In the genomic region with DNA sequence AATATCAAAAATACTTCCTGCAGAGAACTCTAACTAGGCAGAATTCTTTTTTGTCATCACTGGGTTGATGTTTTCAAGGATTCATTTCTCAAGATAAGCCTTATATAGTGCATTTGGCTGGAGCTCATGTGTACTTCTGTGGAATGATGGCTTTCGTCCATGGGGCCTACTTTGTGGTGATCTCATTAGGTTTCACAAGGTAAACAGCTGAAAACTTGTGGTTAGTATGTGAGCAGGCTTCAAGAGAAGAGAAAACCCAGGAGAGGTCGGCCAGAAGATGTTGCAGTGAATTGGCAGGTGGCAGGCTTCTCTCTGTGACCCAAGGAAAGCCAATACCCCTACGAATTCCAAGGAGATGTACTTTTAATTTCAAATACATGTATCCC, we compare ENCODE assay signal across 9 cellular contexts.
DNase-seq lines count a peak whose midpoint lies in the region; ATAC-seq and TF ChIP-seq lines count a peak whose summit lies in the region.
"Had no signal": no experiment of that assay in that cellular context is flagged by ENCODE, and none has a peak within 500 bp of the region (broad histone marks: within the 10 kb centered on the region; RNA-seq: fewer than 3 reads in every experiment).

No MANE protein-coding gene starts in this region.

- peak; percentile 85 for ATAC-seq in HG02678 (IDR thresholded peaks at IDR 0.05; ENCODE audit: unreplicated experiment)
- ATAC-seq in WTC11, result no peak

- peak in 1 of 2 donors; percentile 32 for TF ChIP-seq POLR2A in adrenal gland (IDR thresholded peaks at IDR 0.05)

- H3K4me1 ChIP-seq in adrenal gland (replicated peaks in 1 of 2) (peaks cover 17 to 43% of the 10 kb centered on the region in 2 donors), muscle layer of colon (ENCODE audit: insufficient read depth, low read length) (peaks cover 32% of the 10 kb centered on the region)

- no peaks in the 10 kb centered on the region; the same call in 1 of the 2 replicates for H3K27me3 Mint-ChIP-seq in WTC11 (ENCODE audit: low read depth)
- H3K27me3 Mint-ChIP-seq in activated CD4-positive, alpha-beta T cell treated with anti-CD3 and anti-CD28 coated beads, Interleukin-2, amount 10 ng/mL, durations not matched to agents 7 days and 5 days, result no peaks in the 10 kb centered on the region
- H3K27me3 Mint-ChIP-seq: central memory CD8-positive, alpha-beta T cell had no signal

- H3K4me1 Mint-ChIP-seq in WTC11, result no peaks in the 10 kb centered on the region
- H3K4me1 Mint-ChIP-seq in activated CD4-positive, alpha-beta T cell treated with anti-CD3 and anti-CD28 coated beads, Interleukin-2, amount 10 ng/mL, durations not matched to agents 7 days and 5 days, result peaks cover 19% of the 10 kb centered on the region
- H3K4me1 Mint-ChIP-seq: central memory CD8-positive, alpha-beta T cell had no signal

- peaks cover 3% of the 10 kb centered on the region for H3K9me3 Mint-ChIP-seq in WTC11
- no peaks in the 10 kb centered on the region for H3K9me3 Mint-ChIP-seq in activated CD4-positive, alpha-beta T cell treated with anti-CD3 and anti-CD28 coated beads, Interleukin-2, amount 10 ng/mL, durations not matched to agents 7 days and 5 days
- H3K9me3 Mint-ChIP-seq: central memory CD8-positive, alpha-beta T cell had no signal

- peak overlapping the region; percentile 16 to 84 (median 75) for H3K27ac ChIP-seq in adrenal gland
- H3K27ac ChIP-seq in muscle layer of colon (ENCODE audit: low read depth, low read length), result peak overlapping the region; percentile 25

- no peaks in the 10 kb centered on the region for H3K36me3 Mint-ChIP-seq in WTC11
- peaks cover 7% of the 10 kb centered on the region for H3K36me3 Mint-ChIP-seq in activated CD4-positive, alpha-beta T cell treated with anti-CD3 and anti-CD28 coated beads, Interleukin-2, amount 10 ng/mL, durations not matched to agents 7 days and 5 days (ENCODE audit: low read depth)

- H3K4me3 ChIP-seq in adrenal gland (no peak overlapping the region), muscle layer of colon (ENCODE audit: low read depth in 1 of 2, low read length in 2 of 2) (no peak overlapping the region)

- intact Hi-C loops in adrenal gland (cut with DNase I), result no loop called here

- TF ChIP-seq CTCF in adrenal gland (IDR thresholded peaks at IDR 0.05) (no peak), WTC11 (IDR thresholded peaks at IDR 0.05) (no peak)

- H3K9ac ChIP-seq in muscle layer of colon (ENCODE audit: low read length), result no peak overlapping the region

- no peaks in the 10 kb centered on the region for H3K36me3 ChIP-seq in adrenal gland (replicated peaks in 1 of 2)
- H3K36me3 ChIP-seq in muscle layer of colon (ENCODE audit: insufficient read depth, low read length), result no peaks in the 10 kb centered on the region

- in situ Hi-C loops in Caki2 (cut with HindIII; ENCODE audit: low pct_unique_long_range_greater_than_20kb, low sequenced_read_pairs), result no loop called here

- DNase-seq in Caki2 (ENCODE audit: low read depth), result peak; percentile 56
- peak; percentile 53 to 86 (median 67) for DNase-seq in adrenal gland
- DNase-seq in WTC11 (ENCODE audit: low spot score), result no peak
- no peak for DNase-seq in mesenteric fat pad (ENCODE audit: low spot score)
- DNase-seq in activated CD4-positive, alpha-beta T cell treated with anti-CD3 and anti-CD28 coated beads, Interleukin-2, amount 10 ng/mL, durations not matched to agents 7 days and 5 days, result no peak
- DNase-seq in NCI-H1092 treated with DMSO at 0.1 percent for 48 hours (lab: John Stamatoyannopoulos, UW), result no peak

- H3K9me3 ChIP-seq in adrenal gland (replicated peaks in 1 of 3) (no peaks in the 10 kb centered on the region), muscle layer of colon (ENCODE audit: low read length) (no peaks in the 10 kb centered on the region)

- H3K27ac Mint-ChIP-seq in WTC11, result no peak overlapping the region
- no peak overlapping the region for H3K27ac Mint-ChIP-seq in activated CD4-positive, alpha-beta T cell treated with anti-CD3 and anti-CD28 coated beads, Interleukin-2, amount 10 ng/mL, durations not matched to agents 7 days and 5 days

- CTCF ChIA-PET in WTC11 (lab: Charles Lee), result interaction anchor here (1.2 kb wide), 1 partner anchor 123 kb away, joined by 3 read pairs; no protein-coding TSS in a partner anchor
- CTCF ChIA-PET in activated CD4-positive, alpha-beta T cell treated with anti-CD3 and anti-CD28 coated beads, Interleukin-2, amount 10 ng/mL, durations not matched to agents 7 days and 5 days (lab: Charles Lee), result interaction anchor here (0.8 to 1.8 kb wide), 4 partner anchors 9 to 84 kb away, joined by 3 to 4 read pairs (median 3); no protein-coding TSS in a partner anchor

- H3K4me3 Mint-ChIP-seq in WTC11, result no peak overlapping the region
- H3K4me3 Mint-ChIP-seq in activated CD4-positive, alpha-beta T cell treated with anti-CD3 and anti-CD28 coated beads, Interleukin-2, amount 10 ng/mL, durations not matched to agents 7 days and 5 days, result no peak overlapping the region
- H3K4me3 Mint-ChIP-seq: central memory CD8-positive, alpha-beta T cell had no signal

- H3K27me3 ChIP-seq in adrenal gland, result no peaks in the 10 kb centered on the region
- no peaks in the 10 kb centered on the region for H3K27me3 ChIP-seq in muscle layer of colon (ENCODE audit: control insufficient read depth in 1 of 2, insufficient read depth in 2 of 2, low read length in 2 of 2)

- WGBS in adrenal gland, 4 donors, result 23 to 42% (median 26%) methylated on average over 3 of the region's 3 CpGs

- POLR2A ChIA-PET in WTC11 (lab: Charles Lee), result no interaction called here
- POLR2A ChIA-PET in activated CD4-positive, alpha-beta T cell treated with anti-CD3 and anti-CD28 coated beads, Interleukin-2, amount 10 ng/mL, durations not matched to agents 7 days and 5 days (lab: Charles Lee), result no interaction called here

TF ChIP-seq in WTC11, 78 proteins besides CTCF, POLR2A, EP300 and RAD21:
- TF ChIP-seq ZNF423 (CRISPR knock-in tag; IDR thresholded peaks at IDR 0.05) (no peak), ZNF396 (CRISPR knock-in tag; IDR thresholded peaks at IDR 0.05; ENCODE audit: borderline replicate concordance) (no peak), ATF2 (CRISPR knock-in tag; IDR thresholded peaks at IDR 0.05; ENCODE audit: borderline replicate concordance, low read depth) (no peak), PRRX2 (CRISPR knock-in tag; IDR thresholded peaks at IDR 0.05) (no peak), CBFB (CRISPR knock-in tag; IDR thresholded peaks at IDR 0.05; ENCODE audit: low read depth) (no peak), GRHL2 (CRISPR knock-in tag; IDR thresholded peaks at IDR 0.05; ENCODE audit: insufficient replicate concordance, severe bottlenecking) (no peak), IRF2 (CRISPR knock-in tag; IDR thresholded peaks at IDR 0.05; ENCODE audit: borderline replicate concordance, low read depth) (no peak), ZNF232 (CRISPR knock-in tag; IDR thresholded peaks at IDR 0.05) (no peak), MXD4 (CRISPR knock-in tag; IDR thresholded peaks at IDR 0.05; ENCODE audit: borderline replicate concordance) (no peak)
- TF ChIP-seq, protein P1, sequence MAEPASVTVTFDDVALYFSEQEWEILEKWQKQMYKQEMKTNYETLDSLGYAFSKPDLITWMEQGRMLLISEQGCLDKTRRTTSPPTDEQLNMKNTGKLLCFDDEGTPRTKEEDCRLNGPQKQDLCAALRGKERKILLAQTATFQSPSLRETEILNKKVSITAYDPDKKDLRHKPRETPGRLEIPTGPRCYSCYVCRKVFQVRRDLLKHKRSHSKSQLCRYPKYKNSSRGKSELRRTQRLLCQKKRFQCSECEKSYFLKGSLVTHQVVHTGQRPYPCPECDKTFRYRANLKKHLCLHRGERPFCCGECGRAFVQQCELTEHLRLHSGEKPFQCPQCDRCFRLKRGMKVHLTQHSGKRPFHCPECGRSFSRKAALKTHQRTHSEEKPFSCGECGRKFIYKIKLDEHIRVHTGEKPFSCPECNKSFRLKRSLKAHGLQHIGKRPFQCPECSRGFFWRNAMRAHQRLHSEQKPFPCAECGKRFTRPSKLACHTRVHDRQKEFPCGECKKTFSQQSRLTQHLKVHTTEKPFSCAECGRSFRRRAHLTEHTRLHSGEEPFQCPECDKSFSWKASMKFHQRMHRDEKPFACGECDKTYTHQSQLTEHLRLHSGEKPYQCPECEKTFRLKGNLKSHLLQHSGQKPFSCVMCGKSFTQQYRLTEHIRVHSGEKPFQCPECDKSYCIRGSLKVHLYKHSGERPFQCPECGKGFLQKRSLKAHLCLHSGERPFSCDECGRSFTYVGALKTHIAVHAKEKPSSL (CRISPR knock-in tag; conservative IDR thresholded peaks at IDR 0.05), result no peak

Comparison
In these comparisons a context has a peak if more than half of its experiments do, and no peak if none do; other contexts are left out.
1. DNase-seq: peak in Caki2 (single experiment) and adrenal gland (7 of 7); none in WTC11 (single experiment), mesenteric fat pad (single experiment), activated CD4-positive, alpha-beta T cell treated with anti-CD3 and anti-CD28 coated beads, Interleukin-2, amount 10 ng/mL, durations not matched to agents 7 days and 5 days (single experiment) and NCI-H1092 treated with DMSO at 0.1 percent for 48 hours (single experiment).